In the genomic region with DNA sequence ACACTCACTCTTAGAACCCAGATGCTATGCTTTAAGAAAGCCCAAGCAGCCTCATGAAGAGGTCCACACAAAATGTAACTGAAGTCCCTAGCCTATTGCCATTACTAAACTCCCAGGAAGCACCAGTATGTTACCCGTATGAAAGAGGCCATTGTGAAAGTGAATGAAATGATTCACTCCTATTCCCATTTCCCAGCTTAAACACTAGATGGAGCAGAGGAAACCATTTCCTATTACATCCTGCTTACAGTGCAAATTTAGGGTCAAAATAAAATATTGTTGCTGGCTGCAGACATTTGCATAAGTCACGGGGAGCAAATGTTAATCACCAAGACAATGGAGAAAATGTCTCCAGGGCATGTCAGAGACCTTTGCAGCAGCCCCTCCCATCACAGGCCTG, we compare ENCODE assay signal across 27 cellular contexts.
DNase-seq lines count a peak whose midpoint lies in the region; ATAC-seq and TF ChIP-seq lines count a peak whose summit lies in the region.
"Had no signal": no experiment of that assay in that cellular context is flagged by ENCODE, and none has a peak within 500 bp of the region (broad histone marks: within the 10 kb centered on the region; RNA-seq: fewer than 3 reads in every experiment).

No MANE protein-coding gene starts in this region.

- H3K27me3 Mint-ChIP-seq in chondrocyte (ENCODE audit: low read depth), result peaks cover 4% of the 10 kb centered on the region
- H3K27me3 Mint-ChIP-seq in natural killer cell treated with Interleukin-12 subunit alpha and Interleukin-12 subunit beta and Interleukin-15 and Interleukin-18, amount 100 ng/mL, for 72 hours, result no peaks in the 10 kb centered on the region
- H3K27me3 Mint-ChIP-seq: activated naive CD8-positive, alpha-beta T cell treated with anti-CD3 and anti-CD28 coated beads for 36 hours; stimulated activated naive B cell treated with anti-CD40 and anti-IgM and Interleukin-4, amounts not matched to agents 10 μg/mL and 1 μg/mL and 100 μg/mL, for 72 hours had no signal

- H3K27ac ChIP-seq in 22Rv1 (no peak overlapping the region), lower lobe of right lung (no peak overlapping the region)
- H3K27ac ChIP-seq: BLaER1 treated with 17β-estradiol and CSF1 and Interleukin-3, amounts not matched to agents 10 nM and 100 nM; epithelial cell of prostate; KMS-11; left ventricle myocardium inferior; parathyroid adenoma; right atrium auricular region; suprapubic skin had no signal

- peak; percentile 20 for TF ChIP-seq CTCF in 22Rv1 (IDR thresholded peaks at IDR 0.05)
- TF ChIP-seq CTCF in chondrocyte (IDR thresholded peaks at IDR 0.05), result peak; percentile 60
- TF ChIP-seq CTCF in lower lobe of right lung (IDR thresholded peaks at IDR 0.05), result no peak

- H3K27me3 ChIP-seq in lower lobe of right lung (ENCODE audit: low read depth), result no peaks in the 10 kb centered on the region
- H3K27me3 ChIP-seq: BLaER1 treated with 17β-estradiol and CSF1 and Interleukin-3, amounts not matched to agents 10 nM and 100 nM; right atrium auricular region; suprapubic skin had no signal

- H3K4me3 Mint-ChIP-seq in chondrocyte (ENCODE audit: unreplicated experiment), result no peak overlapping the region
- no peak overlapping the region for H3K4me3 Mint-ChIP-seq in natural killer cell treated with Interleukin-12 subunit alpha and Interleukin-12 subunit beta and Interleukin-15 and Interleukin-18, amount 100 ng/mL, for 72 hours
- H3K4me3 Mint-ChIP-seq: activated naive CD8-positive, alpha-beta T cell treated with anti-CD3 and anti-CD28 coated beads for 36 hours; activated T-helper 17 cell treated with anti-CD3 and anti-CD28 coated beads, Interleukin-2, amount 50 U/mL, for 72 hours; nephron; stimulated activated naive B cell treated with anti-CD40 and anti-IgM and Interleukin-4, amounts not matched to agents 10 μg/mL and 1 μg/mL and 100 μg/mL, for 72 hours had no signal

- H3K27ac Mint-ChIP-seq in chondrocyte (ENCODE audit: unreplicated experiment), result no peak overlapping the region
- no peak overlapping the region for H3K27ac Mint-ChIP-seq in natural killer cell treated with Interleukin-12 subunit alpha and Interleukin-12 subunit beta and Interleukin-15 and Interleukin-18, amount 100 ng/mL, for 72 hours
- H3K27ac Mint-ChIP-seq: activated naive CD8-positive, alpha-beta T cell treated with anti-CD3 and anti-CD28 coated beads for 36 hours; activated T-helper 17 cell treated with anti-CD3 and anti-CD28 coated beads, Interleukin-2, amount 50 U/mL, for 72 hours; nephron; stimulated activated naive B cell treated with anti-CD40 and anti-IgM and Interleukin-4, amounts not matched to agents 10 μg/mL and 1 μg/mL and 100 μg/mL, for 72 hours had no signal

- no peaks in the 10 kb centered on the region for H3K36me3 ChIP-seq in lower lobe of right lung
- H3K36me3 ChIP-seq: BLaER1 treated with 17β-estradiol and CSF1 and Interleukin-3, amounts not matched to agents 10 nM and 100 nM; left ventricle myocardium inferior; right atrium auricular region; suprapubic skin had no signal

- ATAC-seq in lower lobe of right lung, result no peak
- ATAC-seq in GM19467 (IDR thresholded peaks at IDR 0.05; ENCODE audit: unreplicated experiment), result no peak
- ATAC-seq in natural killer cell treated with Interleukin-12 subunit alpha and Interleukin-12 subunit beta and Interleukin-15 and Interleukin-18, amount 100 ng/mL, for 72 hours, result no peak
- no peak for ATAC-seq in HG03280 (IDR thresholded peaks at IDR 0.05; ENCODE audit: unreplicated experiment)
- ATAC-seq: activated T-helper 17 cell treated with anti-CD3 and anti-CD28 coated beads, Interleukin-2, amount 50 U/mL, for 72 hours; stimulated activated naive B cell treated with anti-CD40 and anti-IgM and Interleukin-4, amounts not matched to agents 10 μg/mL and 1 μg/mL and 100 μg/mL, for 72 hours had no signal

- no peaks in the 10 kb centered on the region for H3K9me3 ChIP-seq in lower lobe of right lung
- H3K9me3 ChIP-seq: right atrium auricular region, suprapubic skin had no signal

- intact Hi-C loops in lower lobe of right lung (cut with DNase I), result no loop called here

- H3K9me3 Mint-ChIP-seq in chondrocyte (ENCODE audit: low read depth), result no peaks in the 10 kb centered on the region
- peaks cover 13% of the 10 kb centered on the region for H3K9me3 Mint-ChIP-seq in natural killer cell treated with Interleukin-12 subunit alpha and Interleukin-12 subunit beta and Interleukin-15 and Interleukin-18, amount 100 ng/mL, for 72 hours

- DNase-seq in EL (peak; percentile 36), NCI-H460 (ENCODE audit: extremely low read depth, low read depth) (peak; percentile 17), chondrocyte (ENCODE audit: low spot score) (no peak), lower lobe of right lung (no peak)
- DNase-seq in natural killer cell treated with Interleukin-12 subunit alpha and Interleukin-12 subunit beta and Interleukin-15 and Interleukin-18, amount 100 ng/mL, for 72 hours (ENCODE audit: low spot score), result no peak
- DNase-seq: activated CD4-positive, alpha-beta T cell treated with anti-CD3 and anti-CD28 coated beads, Interleukin-2, amount 50 U/mL, for 48 hours; activated CD4-positive, CD25-positive, alpha-beta regulatory T cell; activated CD8-positive, alpha-beta memory T cell treated with anti-CD3 and anti-CD28 coated beads, Interleukin-2, amount 50 U/mL, for 4 hours; activated naive CD8-positive, alpha-beta T cell treated with anti-CD3 and anti-CD28 coated beads for 36 hours; hippocampal formation; left ventricle myocardium inferior; NCI-H187; NCI-H69; stimulated activated CD4-positive, alpha-beta T cell treated with anti-CD3 and anti-CD28 coated beads, Interleukin-4, amount 100 ng/mL, for 1 hour; stimulated activated naive B cell treated with anti-CD40 and anti-IgM and Interleukin-4, amounts not matched to agents 10 μg/mL and 1 μg/mL and 100 μg/mL, for 72 hours; T-helper 9 cell had no signal

- peaks cover 4% of the 10 kb centered on the region for H3K4me1 Mint-ChIP-seq in chondrocyte (ENCODE audit: low read depth)
- H3K4me1 Mint-ChIP-seq in natural killer cell treated with Interleukin-12 subunit alpha and Interleukin-12 subunit beta and Interleukin-15 and Interleukin-18, amount 100 ng/mL, for 72 hours (ENCODE audit: low read depth in 2 of 2), result no peaks in the 10 kb centered on the region
- H3K4me1 Mint-ChIP-seq: activated naive CD8-positive, alpha-beta T cell treated with anti-CD3 and anti-CD28 coated beads for 36 hours; activated T-helper 17 cell treated with anti-CD3 and anti-CD28 coated beads, Interleukin-2, amount 50 U/mL, for 72 hours; nephron; stimulated activated naive B cell treated with anti-CD40 and anti-IgM and Interleukin-4, amounts not matched to agents 10 μg/mL and 1 μg/mL and 100 μg/mL, for 72 hours had no signal

- H3K4me1 ChIP-seq in lower lobe of right lung, result no peaks in the 10 kb centered on the region
- H3K4me1 ChIP-seq: BLaER1 treated with 17β-estradiol and CSF1 and Interleukin-3, amounts not matched to agents 10 nM and 100 nM; left ventricle myocardium inferior; parathyroid adenoma; right atrium auricular region; suprapubic skin had no signal

- H3K36me3 Mint-ChIP-seq in chondrocyte (ENCODE audit: low read depth), result no peaks in the 10 kb centered on the region
- no peaks in the 10 kb centered on the region for H3K36me3 Mint-ChIP-seq in natural killer cell treated with Interleukin-12 subunit alpha and Interleukin-12 subunit beta and Interleukin-15 and Interleukin-18, amount 100 ng/mL, for 72 hours
- H3K36me3 Mint-ChIP-seq: activated naive CD8-positive, alpha-beta T cell treated with anti-CD3 and anti-CD28 coated beads for 36 hours; stimulated activated naive B cell treated with anti-CD40 and anti-IgM and Interleukin-4, amounts not matched to agents 10 μg/mL and 1 μg/mL and 100 μg/mL, for 72 hours had no signal

- H3K4me3 ChIP-seq in lower lobe of right lung, result no peak overlapping the region
- H3K4me3 ChIP-seq: BLaER1 treated with 17β-estradiol and CSF1 and Interleukin-3, amounts not matched to agents 10 nM and 100 nM; left ventricle myocardium inferior; right atrium auricular region; suprapubic skin had no signal

Comparison
In these comparisons a context has a peak if more than half of its experiments do, and no peak if none do; other contexts are left out.
1. DNase-seq: peak in EL (single experiment) and NCI-H460 (single experiment); none in chondrocyte (single experiment), lower lobe of right lung (single experiment) and natural killer cell treated with Interleukin-12 subunit alpha and Interleukin-12 subunit beta and Interleukin-15 and Interleukin-18, amount 100 ng/mL, for 72 hours (single experiment).